Comparison of ENCODE assay signal across 8 cellular contexts in the genomic region with DNA sequence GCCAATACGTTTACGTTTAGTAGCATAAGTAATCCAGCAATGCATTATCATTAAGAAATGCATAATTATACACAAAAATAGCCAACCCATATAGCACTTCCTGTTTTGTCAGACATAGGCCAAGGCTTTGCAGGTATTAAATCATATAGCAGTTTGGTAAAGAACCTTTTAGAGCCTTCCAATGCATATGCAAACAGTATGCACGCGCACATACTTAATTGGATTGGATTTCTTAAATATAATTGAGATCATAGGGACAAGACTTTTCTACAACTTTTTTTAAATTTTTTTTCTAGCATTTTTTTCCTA. TPM values are rescaled to one million over a fixed set of nuclear protein-coding genes. Genes with fewer than 3 reads are reported as not detected.
DNase-seq lines count a peak whose midpoint lies in the region; ATAC-seq and TF ChIP-seq lines count a peak whose summit lies in the region.

No MANE protein-coding gene starts in this region.

- H3K4me3 Mint-ChIP-seq in IgD-negative memory B cell (peak overlapping the region; percentile 92 to 100 (median 99)), natural killer cell (peak overlapping the region; percentile 95)

- peak overlapping the region; percentile 65 to 86 (median 78) for H3K4me3 ChIP-seq in BLaER1 treated with 17β-estradiol and CSF1 and Interleukin-3, amounts not matched to agents 10 nM and 100 nM
- peak overlapping the region; percentile 84 to 85 for H3K4me3 ChIP-seq in cardiac fibroblast (replicated peaks in 1 of 2; ENCODE audit: low read depth in 2 of 2, low read length in 2 of 2)

- peak overlapping the region; percentile 77 to 92 (median 89) for H3K9ac ChIP-seq in BLaER1 treated with 17β-estradiol and CSF1 and Interleukin-3, amounts not matched to agents 10 nM and 100 nM

- peak overlapping the region; percentile 62 to 89 (median 77) for H3K4me2 ChIP-seq in BLaER1 treated with 17β-estradiol and CSF1 and Interleukin-3, amounts not matched to agents 10 nM and 100 nM

- intact Hi-C loops in natural killer cell (cut with micrococcal nuclease), result loop anchor here (10.0 kb wide), 1 partner anchor 649 kb away; the partner anchor contains the start of gene BICD2

- H3K27me3 Mint-ChIP-seq in IgD-negative memory B cell, result no peaks in the 10 kb centered on the region
- H3K27me3 Mint-ChIP-seq in natural killer cell (ENCODE audit: low read depth in 2 of 2), result peaks cover 9 to 10% of the 10 kb centered on the region in 2 donors

- TF ChIP-seq CTCF in cardiac fibroblast (IDR thresholded peaks at IDR 0.05; ENCODE audit: low read depth, low read length) (no peak), natural killer cell (IDR thresholded peaks at IDR 0.05) (no peak)

- peaks cover 0 to 15% (median 0%) of the 10 kb centered on the region in 11 experiments; a peak in 5 of 22 replicates for H3K9me3 ChIP-seq in BLaER1 treated with 17β-estradiol and CSF1 and Interleukin-3, amounts not matched to agents 10 nM and 100 nM (replicated peaks in 1 of 11)

- no peak for DNase-seq in cardiac fibroblast (ENCODE audit: low read depth in 2 of 2)
- no peak for DNase-seq in natural killer cell
- no peak for DNase-seq in NCI-H1105 (lab: John Stamatoyannopoulos, UW)
- DNase-seq in NCI-H146 (lab: John Stamatoyannopoulos, UW), result no peak

- peaks cover 17 to 40% (median 21%) of the 10 kb centered on the region in 10 experiments for H3K4me1 ChIP-seq in BLaER1 treated with 17β-estradiol and CSF1 and Interleukin-3, amounts not matched to agents 10 nM and 100 nM

- ATAC-seq in natural killer cell (no peak), HG03045 (IDR thresholded peaks at IDR 0.05; ENCODE audit: unreplicated experiment) (no peak), HG03039 (IDR thresholded peaks at IDR 0.05; ENCODE audit: unreplicated experiment) (no peak)

- H3K27ac Mint-ChIP-seq in IgD-negative memory B cell, result peak overlapping the region; percentile 93 to 100 (median 100)
- peak overlapping the region; percentile 97 to 99 for H3K27ac Mint-ChIP-seq in natural killer cell

- H3K27ac ChIP-seq in BLaER1 treated with 17β-estradiol and CSF1 and Interleukin-3, amounts not matched to agents 10 nM and 100 nM, result peak overlapping the region; percentile 77 to 93 (median 87)

- no peaks in the 10 kb centered on the region for H3K9me3 Mint-ChIP-seq in IgD-negative memory B cell
- no peaks in the 10 kb centered on the region for H3K9me3 Mint-ChIP-seq in natural killer cell

- H3K36me3 ChIP-seq in BLaER1 treated with 17β-estradiol and CSF1 and Interleukin-3, amounts not matched to agents 10 nM and 100 nM, result peaks cover 0 to 24% (median 13%) of the 10 kb centered on the region in 11 experiments; a peak in 14 of 22 replicates

- H3K27me3 ChIP-seq in BLaER1 treated with 17β-estradiol and CSF1 and Interleukin-3, amounts not matched to agents 10 nM and 100 nM, result no peaks in the 10 kb centered on the region

- H4K20me1 ChIP-seq in BLaER1 treated with 17β-estradiol and CSF1 and Interleukin-3, amounts not matched to agents 10 nM and 100 nM, result peaks cover 0 to 27% (median 13%) of the 10 kb centered on the region in 11 experiments; a peak in 12 of 22 replicates

- H3K4me1 Mint-ChIP-seq in IgD-negative memory B cell (peaks cover 8 to 32% (median 24%) of the 10 kb centered on the region in 3 donors), natural killer cell (peaks cover 25 to 43% of the 10 kb centered on the region in 2 donors)

- H3K36me3 Mint-ChIP-seq in IgD-negative memory B cell, result peaks cover 7% of the 10 kb centered on the region
- H3K36me3 Mint-ChIP-seq in natural killer cell, result peaks cover 13% of the 10 kb centered on the region

RNA-seq across cellular contexts. Expression of gene SPTLC1, which starts 0.7 kb away (rescaled TPM):
- polyA plus RNA-seq in IgD-negative memory B cell, result 26.7 TPM
- 10 to 100 TPM; 45.6 to 59.3 (median 47.8) TPM for total RNA-seq in natural killer cell
